ENCODE assay signal across 28 cellular contexts in genomic region chr3:162546910-162547309, GRCh38.
"Had no signal": no experiment of that assay in that cellular context is flagged by ENCODE, and none has a peak within 500 bp of the region (broad histone marks: within the 10 kb centered on the region; RNA-seq: fewer than 3 reads in every experiment).

No MANE protein-coding gene starts in this region.

- H3K27me3 ChIP-seq: stomach, suprapubic skin, testis, thyroid gland, tibial artery, tibial nerve, transverse colon, upper lobe of left lung, upper lobe of right lung, uterus, vagina had no signal

- H3K27ac ChIP-seq: stomach, suprapubic skin, testis, thoracic aorta, thyroid gland, tibial artery, tibial nerve, transverse colon, upper lobe of left lung, upper lobe of right lung, uterus, vagina had no signal

- H3K36me3 Mint-ChIP-seq: stimulated activated effector memory CD8-positive, alpha-beta T cell treated with anti-CD3 and anti-CD28 coated beads, Interleukin-12 subunit alpha, Interleukin-12 subunit beta, amount 100 ng/mL, for 72 hours; stimulated activated memory B cell treated with anti-CD40 and anti-IgM and Interleukin-4, amounts not matched to agents 10 μg/mL and 1 μg/mL and 100 μg/mL, for 72 hours; stimulated activated naive B cell treated with anti-CD40 and anti-IgM and Interleukin-4, amounts not matched to agents 10 μg/mL and 1 μg/mL and 100 μg/mL, for 72 hours; type B pancreatic cell had no signal

- H3K9me3 Mint-ChIP-seq: stimulated activated naive CD8-positive, alpha-beta T cell treated with anti-CD3 and anti-CD28 coated beads, Interleukin-15, amount 100 ng/mL, for 72 hours; stimulated activated naive CD8-positive, alpha-beta T cell treated with anti-CD3 and anti-CD28 coated beads, Interleukin-15, Interleukin-2, amounts not matched to agents 100 ng/mL and 50 ng/mL, for 24 hours; type B pancreatic cell had no signal

- DNase-seq: stimulated activated CD4-positive, alpha-beta T cell treated with anti-CD3 and anti-CD28 coated beads, Interleukin-2, amount 100 ng/mL, for 48 hours; stimulated activated CD4-positive, alpha-beta T cell treated with anti-CD3 and anti-CD28 coated beads, Interleukin-4, amount 100 ng/mL, for 1 hour; stimulated activated CD4-positive, alpha-beta T cell treated with anti-CD3 and anti-CD28 coated beads, Interleukin-4, amount 100 ng/mL, for 24 hours; stimulated activated CD4-positive, alpha-beta T cell treated with anti-CD3 and anti-CD28 coated beads, Interleukin-4, amount 100 ng/mL, for 4 hours; stimulated activated CD8-positive, alpha-beta memory T cell treated with anti-CD3 and anti-CD28 coated beads, Interleukin-4, amount 100 ng/mL, for 48 hours; stimulated activated naive B cell treated with anti-CD40 and anti-IgM and Interleukin-4, amounts not matched to agents 10 μg/mL and 1 μg/mL and 100 μg/mL, for 72 hours; stimulated activated naive CD4-positive, alpha-beta T cell; stimulated activated naive CD4-positive, alpha-beta T cell treated with Interleukin-2 at 50 U/mL for 16 hours; stimulated activated naive CD8-positive, alpha-beta T cell treated with anti-CD3 and anti-CD28 coated beads, Interleukin-15, amount 100 ng/mL, for 72 hours; stomach; substantia nigra; testis; thyroid gland; tibial artery; transverse colon; trophoblast cell; upper lobe of left lung; upper lobe of right lung; uterus had no signal

- H3K27ac Mint-ChIP-seq: stimulated activated effector memory CD8-positive, alpha-beta T cell treated with anti-CD3 and anti-CD28 coated beads, Interleukin-12 subunit alpha, Interleukin-12 subunit beta, amount 100 ng/mL, for 72 hours; stimulated activated memory B cell treated with anti-CD40 and anti-IgM and Interleukin-4, amounts not matched to agents 10 μg/mL and 1 μg/mL and 100 μg/mL, for 72 hours; stimulated activated naive B cell treated with anti-CD40 and anti-IgM and Interleukin-4, amounts not matched to agents 10 μg/mL and 1 μg/mL and 100 μg/mL, for 72 hours; stimulated activated naive CD8-positive, alpha-beta T cell treated with anti-CD3 and anti-CD28 coated beads, Interleukin-15, amount 100 ng/mL, for 72 hours; stimulated activated naive CD8-positive, alpha-beta T cell treated with anti-CD3 and anti-CD28 coated beads, Interleukin-15, Interleukin-2, amounts not matched to agents 100 ng/mL and 50 ng/mL, for 24 hours; type B pancreatic cell had no signal

- H3K27me3 Mint-ChIP-seq: stimulated activated memory B cell treated with anti-CD40 and anti-IgM and Interleukin-4, amounts not matched to agents 10 μg/mL and 1 μg/mL and 100 μg/mL, for 72 hours; stimulated activated naive B cell treated with anti-CD40 and anti-IgM and Interleukin-4, amounts not matched to agents 10 μg/mL and 1 μg/mL and 100 μg/mL, for 72 hours; stimulated activated naive CD8-positive, alpha-beta T cell treated with anti-CD3 and anti-CD28 coated beads, Interleukin-15, amount 100 ng/mL, for 72 hours; stimulated activated naive CD8-positive, alpha-beta T cell treated with anti-CD3 and anti-CD28 coated beads, Interleukin-15, Interleukin-2, amounts not matched to agents 100 ng/mL and 50 ng/mL, for 24 hours had no signal

- H3K4me3 Mint-ChIP-seq: stimulated activated effector memory CD8-positive, alpha-beta T cell treated with anti-CD3 and anti-CD28 coated beads, Interleukin-12 subunit alpha, Interleukin-12 subunit beta, amount 100 ng/mL, for 72 hours; stimulated activated memory B cell treated with anti-CD40 and anti-IgM and Interleukin-4, amounts not matched to agents 10 μg/mL and 1 μg/mL and 100 μg/mL, for 72 hours; stimulated activated naive B cell treated with anti-CD40 and anti-IgM and Interleukin-4, amounts not matched to agents 10 μg/mL and 1 μg/mL and 100 μg/mL, for 72 hours; stimulated activated naive CD8-positive, alpha-beta T cell treated with anti-CD3 and anti-CD28 coated beads, Interleukin-15, amount 100 ng/mL, for 72 hours; stimulated activated naive CD8-positive, alpha-beta T cell treated with anti-CD3 and anti-CD28 coated beads, Interleukin-15, Interleukin-2, amounts not matched to agents 100 ng/mL and 50 ng/mL, for 24 hours; type B pancreatic cell had no signal

- H3K4me1 Mint-ChIP-seq: stimulated activated effector memory CD8-positive, alpha-beta T cell treated with anti-CD3 and anti-CD28 coated beads, Interleukin-12 subunit alpha, Interleukin-12 subunit beta, amount 100 ng/mL, for 72 hours; stimulated activated memory B cell treated with anti-CD40 and anti-IgM and Interleukin-4, amounts not matched to agents 10 μg/mL and 1 μg/mL and 100 μg/mL, for 72 hours; stimulated activated naive B cell treated with anti-CD40 and anti-IgM and Interleukin-4, amounts not matched to agents 10 μg/mL and 1 μg/mL and 100 μg/mL, for 72 hours; stimulated activated naive CD8-positive, alpha-beta T cell treated with anti-CD3 and anti-CD28 coated beads, Interleukin-15, amount 100 ng/mL, for 72 hours had no signal

- H3K4me3 ChIP-seq: stomach, suprapubic skin, testis, thoracic aorta, thyroid gland, tibial artery, tibial nerve, transverse colon, upper lobe of left lung, upper lobe of right lung, uterus, vagina had no signal

- H3K36me3 ChIP-seq: stomach, suprapubic skin, thoracic aorta, thyroid gland, tibial artery, tibial nerve, transverse colon, upper lobe of left lung, upper lobe of right lung, uterus, vagina had no signal

- FAIRE-seq: urothelium cell line had no signal

- ATAC-seq: stimulated activated effector memory CD8-positive, alpha-beta T cell treated with anti-CD3 and anti-CD28 coated beads, Interleukin-12 subunit alpha, Interleukin-12 subunit beta, amount 100 ng/mL, for 72 hours; stimulated activated memory B cell treated with anti-CD40 and anti-IgM and Interleukin-4, amounts not matched to agents 10 μg/mL and 1 μg/mL and 100 μg/mL, for 72 hours; stimulated activated naive B cell treated with anti-CD40 and anti-IgM and Interleukin-4, amounts not matched to agents 10 μg/mL and 1 μg/mL and 100 μg/mL, for 72 hours; stimulated activated naive CD8-positive, alpha-beta T cell treated with anti-CD3 and anti-CD28 coated beads, Interleukin-15, amount 100 ng/mL, for 72 hours; upper lobe of right lung had no signal

- H3K4me1 ChIP-seq: stomach, suprapubic skin, testis, thyroid gland, tibial artery, tibial nerve, transverse colon, upper lobe of left lung, upper lobe of right lung, uterus, vagina had no signal
